1 cellular context compared by ENCODE assay signal in the genomic region with DNA sequence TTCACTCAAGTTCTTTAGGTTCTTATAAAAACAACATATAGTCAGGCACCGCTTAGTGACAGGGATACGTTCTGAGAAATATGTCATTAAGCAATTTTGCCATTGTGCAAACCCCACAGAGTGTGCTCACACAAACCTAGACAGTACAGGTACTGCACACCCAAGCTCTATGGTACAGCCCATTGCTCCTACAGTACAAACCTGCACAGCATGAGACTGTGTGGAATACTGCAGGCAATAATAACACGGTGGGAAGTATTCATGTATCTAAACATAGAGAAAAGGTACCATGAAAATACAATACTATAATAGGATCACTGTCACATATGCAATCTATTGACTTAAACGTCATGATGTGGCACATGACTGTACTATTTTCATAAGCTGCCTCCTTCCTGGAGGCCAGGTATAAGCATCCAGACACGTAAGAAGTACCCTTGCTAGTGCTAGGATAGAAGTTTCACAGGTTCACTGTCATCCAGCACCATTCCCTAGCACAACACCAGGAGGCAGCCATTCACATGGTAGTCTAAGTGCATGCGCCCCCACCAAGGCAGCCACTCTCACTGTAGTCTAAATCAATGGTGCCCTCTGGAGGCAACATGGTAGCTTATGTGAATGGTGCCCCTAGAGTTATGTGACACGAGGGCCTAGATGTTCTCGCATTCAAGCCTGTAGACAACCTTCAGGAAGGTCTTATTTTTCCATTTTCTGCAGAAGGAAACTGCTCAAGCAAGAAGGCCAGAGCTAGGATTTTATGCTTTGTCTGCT.
A peak's percentile ranks its signal among the peaks of the same experiment; 100 is the strongest.
TF ChIP-seq lines count a peak whose summit lies in the region.

No MANE protein-coding gene starts in this region.

TF ChIP-seq in K562, 482 proteins besides CTCF, POLR2A, EP300 and RAD21 (continued from another document and continues in another):
- TF ChIP-seq, protein P1, sequence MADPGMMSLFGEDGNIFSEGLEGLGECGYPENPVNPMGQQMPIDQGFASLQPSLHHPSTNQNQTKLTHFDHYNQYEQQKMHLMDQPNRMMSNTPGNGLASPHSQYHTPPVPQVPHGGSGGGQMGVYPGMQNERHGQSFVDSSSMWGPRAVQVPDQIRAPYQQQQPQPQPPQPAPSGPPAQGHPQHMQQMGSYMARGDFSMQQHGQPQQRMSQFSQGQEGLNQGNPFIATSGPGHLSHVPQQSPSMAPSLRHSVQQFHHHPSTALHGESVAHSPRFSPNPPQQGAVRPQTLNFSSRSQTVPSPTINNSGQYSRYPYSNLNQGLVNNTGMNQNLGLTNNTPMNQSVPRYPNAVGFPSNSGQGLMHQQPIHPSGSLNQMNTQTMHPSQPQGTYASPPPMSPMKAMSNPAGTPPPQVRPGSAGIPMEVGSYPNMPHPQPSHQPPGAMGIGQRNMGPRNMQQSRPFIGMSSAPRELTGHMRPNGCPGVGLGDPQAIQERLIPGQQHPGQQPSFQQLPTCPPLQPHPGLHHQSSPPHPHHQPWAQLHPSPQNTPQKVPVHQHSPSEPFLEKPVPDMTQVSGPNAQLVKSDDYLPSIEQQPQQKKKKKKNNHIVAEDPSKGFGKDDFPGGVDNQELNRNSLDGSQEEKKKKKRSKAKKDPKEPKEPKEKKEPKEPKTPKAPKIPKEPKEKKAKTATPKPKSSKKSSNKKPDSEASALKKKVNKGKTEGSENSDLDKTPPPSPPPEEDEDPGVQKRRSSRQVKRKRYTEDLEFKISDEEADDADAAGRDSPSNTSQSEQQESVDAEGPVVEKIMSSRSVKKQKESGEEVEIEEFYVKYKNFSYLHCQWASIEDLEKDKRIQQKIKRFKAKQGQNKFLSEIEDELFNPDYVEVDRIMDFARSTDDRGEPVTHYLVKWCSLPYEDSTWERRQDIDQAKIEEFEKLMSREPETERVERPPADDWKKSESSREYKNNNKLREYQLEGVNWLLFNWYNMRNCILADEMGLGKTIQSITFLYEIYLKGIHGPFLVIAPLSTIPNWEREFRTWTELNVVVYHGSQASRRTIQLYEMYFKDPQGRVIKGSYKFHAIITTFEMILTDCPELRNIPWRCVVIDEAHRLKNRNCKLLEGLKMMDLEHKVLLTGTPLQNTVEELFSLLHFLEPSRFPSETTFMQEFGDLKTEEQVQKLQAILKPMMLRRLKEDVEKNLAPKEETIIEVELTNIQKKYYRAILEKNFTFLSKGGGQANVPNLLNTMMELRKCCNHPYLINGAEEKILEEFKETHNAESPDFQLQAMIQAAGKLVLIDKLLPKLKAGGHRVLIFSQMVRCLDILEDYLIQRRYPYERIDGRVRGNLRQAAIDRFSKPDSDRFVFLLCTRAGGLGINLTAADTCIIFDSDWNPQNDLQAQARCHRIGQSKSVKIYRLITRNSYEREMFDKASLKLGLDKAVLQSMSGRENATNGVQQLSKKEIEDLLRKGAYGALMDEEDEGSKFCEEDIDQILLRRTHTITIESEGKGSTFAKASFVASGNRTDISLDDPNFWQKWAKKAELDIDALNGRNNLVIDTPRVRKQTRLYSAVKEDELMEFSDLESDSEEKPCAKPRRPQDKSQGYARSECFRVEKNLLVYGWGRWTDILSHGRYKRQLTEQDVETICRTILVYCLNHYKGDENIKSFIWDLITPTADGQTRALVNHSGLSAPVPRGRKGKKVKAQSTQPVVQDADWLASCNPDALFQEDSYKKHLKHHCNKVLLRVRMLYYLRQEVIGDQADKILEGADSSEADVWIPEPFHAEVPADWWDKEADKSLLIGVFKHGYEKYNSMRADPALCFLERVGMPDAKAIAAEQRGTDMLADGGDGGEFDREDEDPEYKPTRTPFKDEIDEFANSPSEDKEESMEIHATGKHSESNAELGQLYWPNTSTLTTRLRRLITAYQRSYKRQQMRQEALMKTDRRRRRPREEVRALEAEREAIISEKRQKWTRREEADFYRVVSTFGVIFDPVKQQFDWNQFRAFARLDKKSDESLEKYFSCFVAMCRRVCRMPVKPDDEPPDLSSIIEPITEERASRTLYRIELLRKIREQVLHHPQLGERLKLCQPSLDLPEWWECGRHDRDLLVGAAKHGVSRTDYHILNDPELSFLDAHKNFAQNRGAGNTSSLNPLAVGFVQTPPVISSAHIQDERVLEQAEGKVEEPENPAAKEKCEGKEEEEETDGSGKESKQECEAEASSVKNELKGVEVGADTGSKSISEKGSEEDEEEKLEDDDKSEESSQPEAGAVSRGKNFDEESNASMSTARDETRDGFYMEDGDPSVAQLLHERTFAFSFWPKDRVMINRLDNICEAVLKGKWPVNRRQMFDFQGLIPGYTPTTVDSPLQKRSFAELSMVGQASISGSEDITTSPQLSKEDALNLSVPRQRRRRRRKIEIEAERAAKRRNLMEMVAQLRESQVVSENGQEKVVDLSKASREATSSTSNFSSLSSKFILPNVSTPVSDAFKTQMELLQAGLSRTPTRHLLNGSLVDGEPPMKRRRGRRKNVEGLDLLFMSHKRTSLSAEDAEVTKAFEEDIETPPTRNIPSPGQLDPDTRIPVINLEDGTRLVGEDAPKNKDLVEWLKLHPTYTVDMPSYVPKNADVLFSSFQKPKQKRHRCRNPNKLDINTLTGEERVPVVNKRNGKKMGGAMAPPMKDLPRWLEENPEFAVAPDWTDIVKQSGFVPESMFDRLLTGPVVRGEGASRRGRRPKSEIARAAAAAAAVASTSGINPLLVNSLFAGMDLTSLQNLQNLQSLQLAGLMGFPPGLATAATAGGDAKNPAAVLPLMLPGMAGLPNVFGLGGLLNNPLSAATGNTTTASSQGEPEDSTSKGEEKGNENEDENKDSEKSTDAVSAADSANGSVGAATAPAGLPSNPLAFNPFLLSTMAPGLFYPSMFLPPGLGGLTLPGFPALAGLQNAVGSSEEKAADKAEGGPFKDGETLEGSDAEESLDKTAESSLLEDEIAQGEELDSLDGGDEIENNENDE (IDR thresholded peaks at IDR 0.05; ENCODE audit: low read depth, low read length), result no peak
- TF ChIP-seq CBX5 (IDR thresholded peaks at IDR 0.05; ENCODE audit: borderline replicate concordance, low read depth) (0 out of 2 replicates have a peak, but pooled peaks have one; percentile 54), ASH1L (IDR thresholded peaks at IDR 0.05; ENCODE audit: borderline replicate concordance, low read depth, partially characterized antibody) (no peak), FOXA3 (CRISPR knock-in tag; conservative IDR thresholded peaks at IDR 0.05 in 1 of 2, IDR thresholded peaks at IDR 0.05 in 1 of 2) (peak; percentile 20 to 51; a peak in 1 of 4 replicates), NR1H2 (CRISPR knock-in tag; IDR thresholded peaks at IDR 0.05) (no peak), ZSCAN32 (CRISPR knock-in tag; IDR thresholded peaks at IDR 0.05) (0 out of 2 replicates have a peak, but pooled peaks have one; percentile 18), SIX5 (IDR thresholded peaks at IDR 0.05; ENCODE audit: borderline replicate concordance in 1 of 2, insufficient read depth in 1 of 2, low read depth in 1 of 2, low read length in 2 of 2) (no peak), ZNF830 (CRISPR knock-in tag; IDR thresholded peaks at IDR 0.05) (no peak), ERF (CRISPR knock-in tag; IDR thresholded peaks at IDR 0.05) (0 out of 2 replicates have a peak, but pooled peaks have one; percentile 42), HMG20B (CRISPR knock-in tag; IDR thresholded peaks at IDR 0.05) (0 out of 2 replicates have a peak, but pooled peaks have one; percentile 37), C11orf30 (IDR thresholded peaks at IDR 0.05; ENCODE audit: low read depth) (no peak), ZC3H4 (CRISPR knock-in tag; IDR thresholded peaks at IDR 0.05; ENCODE audit: borderline replicate concordance) (no peak), ZNF239 (CRISPR knock-in tag; IDR thresholded peaks at IDR 0.05) (peak; percentile 60; the same call in 1 of the 2 replicates), FOXK1 (CRISPR knock-in tag; IDR thresholded peaks at IDR 0.05; ENCODE audit: borderline replicate concordance) (no peak), SRF (CRISPR knock-in tag; IDR thresholded peaks at IDR 0.05) (no peak), TEAD4 (IDR thresholded peaks at IDR 0.05; ENCODE audit: low read length) (no peak), TEAD4 (CRISPR knock-in tag; IDR thresholded peaks at IDR 0.05; ENCODE audit: borderline replicate concordance) (no peak), ZNF76 (CRISPR knock-in tag; IDR thresholded peaks at IDR 0.05; ENCODE audit: borderline replicate concordance) (0 out of 2 replicates have a peak, but pooled peaks have one; percentile 56), TARDBP (IDR thresholded peaks at IDR 0.05) (peak; percentile 78; the same call in 1 of the 2 replicates), ZNF79 (CRISPR knock-in tag; IDR thresholded peaks at IDR 0.05; ENCODE audit: low read depth) (0 out of 2 replicates have a peak, but pooled peaks have one; percentile 12), RFX1 (IDR thresholded peaks at IDR 0.05) (no peak), RCOR1 (IDR thresholded peaks at IDR 0.05; ENCODE audit: borderline replicate concordance in 1 of 2, low read depth in 2 of 2, low read length in 2 of 2) (peak in 1 of 2 experiments; percentile 64; a peak in 1 of 4 replicates), TAF15 (IDR thresholded peaks at IDR 0.05; ENCODE audit: low read depth, low read length) (no peak), CTBP1 (IDR thresholded peaks at IDR 0.05; ENCODE audit: borderline replicate concordance) (peak; percentile 66), EHMT2 (IDR thresholded peaks at IDR 0.05) (peak; percentile 53; the same call in 1 of the 2 replicates), KHSRP (IDR thresholded peaks at IDR 0.05) (no peak), NRF1 (conservative IDR thresholded peaks at IDR 0.05 in 1 of 2, IDR thresholded peaks at IDR 0.05 in 1 of 2) (peak; percentile 57 to 69)
- TF ChIP-seq, protein P2, sequence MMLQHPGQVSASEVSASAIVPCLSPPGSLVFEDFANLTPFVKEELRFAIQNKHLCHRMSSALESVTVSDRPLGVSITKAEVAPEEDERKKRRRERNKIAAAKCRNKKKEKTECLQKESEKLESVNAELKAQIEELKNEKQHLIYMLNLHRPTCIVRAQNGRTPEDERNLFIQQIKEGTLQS (IDR thresholded peaks at IDR 0.05), result no peak
- TF ChIP-seq, protein P2 (CRISPR knock-in tag; conservative IDR thresholded peaks at IDR 0.05), result no peak
- TF ChIP-seq, protein P3, sequence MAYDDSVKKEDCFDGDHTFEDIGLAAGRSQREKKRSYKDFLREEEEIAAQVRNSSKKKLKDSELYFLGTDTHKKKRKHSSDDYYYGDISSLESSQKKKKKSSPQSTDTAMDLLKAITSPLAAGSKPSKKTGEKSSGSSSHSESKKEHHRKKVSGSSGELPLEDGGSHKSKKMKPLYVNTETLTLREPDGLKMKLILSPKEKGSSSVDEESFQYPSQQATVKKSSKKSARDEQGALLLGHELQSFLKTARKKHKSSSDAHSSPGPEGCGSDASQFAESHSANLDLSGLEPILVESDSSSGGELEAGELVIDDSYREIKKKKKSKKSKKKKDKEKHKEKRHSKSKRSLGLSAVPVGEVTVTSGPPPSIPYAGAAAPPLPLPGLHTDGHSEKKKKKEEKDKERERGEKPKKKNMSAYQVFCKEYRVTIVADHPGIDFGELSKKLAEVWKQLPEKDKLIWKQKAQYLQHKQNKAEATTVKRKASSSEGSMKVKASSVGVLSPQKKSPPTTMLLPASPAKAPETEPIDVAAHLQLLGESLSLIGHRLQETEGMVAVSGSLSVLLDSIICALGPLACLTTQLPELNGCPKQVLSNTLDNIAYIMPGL (CRISPR knock-in tag; IDR thresholded peaks at IDR 0.05), result no peak
- TF ChIP-seq, protein P4, sequence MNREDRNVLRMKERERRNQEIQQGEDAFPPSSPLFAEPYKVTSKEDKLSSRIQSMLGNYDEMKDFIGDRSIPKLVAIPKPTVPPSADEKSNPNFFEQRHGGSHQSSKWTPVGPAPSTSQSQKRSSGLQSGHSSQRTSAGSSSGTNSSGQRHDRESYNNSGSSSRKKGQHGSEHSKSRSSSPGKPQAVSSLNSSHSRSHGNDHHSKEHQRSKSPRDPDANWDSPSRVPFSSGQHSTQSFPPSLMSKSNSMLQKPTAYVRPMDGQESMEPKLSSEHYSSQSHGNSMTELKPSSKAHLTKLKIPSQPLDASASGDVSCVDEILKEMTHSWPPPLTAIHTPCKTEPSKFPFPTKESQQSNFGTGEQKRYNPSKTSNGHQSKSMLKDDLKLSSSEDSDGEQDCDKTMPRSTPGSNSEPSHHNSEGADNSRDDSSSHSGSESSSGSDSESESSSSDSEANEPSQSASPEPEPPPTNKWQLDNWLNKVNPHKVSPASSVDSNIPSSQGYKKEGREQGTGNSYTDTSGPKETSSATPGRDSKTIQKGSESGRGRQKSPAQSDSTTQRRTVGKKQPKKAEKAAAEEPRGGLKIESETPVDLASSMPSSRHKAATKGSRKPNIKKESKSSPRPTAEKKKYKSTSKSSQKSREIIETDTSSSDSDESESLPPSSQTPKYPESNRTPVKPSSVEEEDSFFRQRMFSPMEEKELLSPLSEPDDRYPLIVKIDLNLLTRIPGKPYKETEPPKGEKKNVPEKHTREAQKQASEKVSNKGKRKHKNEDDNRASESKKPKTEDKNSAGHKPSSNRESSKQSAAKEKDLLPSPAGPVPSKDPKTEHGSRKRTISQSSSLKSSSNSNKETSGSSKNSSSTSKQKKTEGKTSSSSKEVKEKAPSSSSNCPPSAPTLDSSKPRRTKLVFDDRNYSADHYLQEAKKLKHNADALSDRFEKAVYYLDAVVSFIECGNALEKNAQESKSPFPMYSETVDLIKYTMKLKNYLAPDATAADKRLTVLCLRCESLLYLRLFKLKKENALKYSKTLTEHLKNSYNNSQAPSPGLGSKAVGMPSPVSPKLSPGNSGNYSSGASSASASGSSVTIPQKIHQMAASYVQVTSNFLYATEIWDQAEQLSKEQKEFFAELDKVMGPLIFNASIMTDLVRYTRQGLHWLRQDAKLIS (CRISPR knock-in tag; IDR thresholded peaks at IDR 0.05), result peak; percentile 38; the same call in 1 of the 2 replicates
- TF ChIP-seq, protein P5, sequence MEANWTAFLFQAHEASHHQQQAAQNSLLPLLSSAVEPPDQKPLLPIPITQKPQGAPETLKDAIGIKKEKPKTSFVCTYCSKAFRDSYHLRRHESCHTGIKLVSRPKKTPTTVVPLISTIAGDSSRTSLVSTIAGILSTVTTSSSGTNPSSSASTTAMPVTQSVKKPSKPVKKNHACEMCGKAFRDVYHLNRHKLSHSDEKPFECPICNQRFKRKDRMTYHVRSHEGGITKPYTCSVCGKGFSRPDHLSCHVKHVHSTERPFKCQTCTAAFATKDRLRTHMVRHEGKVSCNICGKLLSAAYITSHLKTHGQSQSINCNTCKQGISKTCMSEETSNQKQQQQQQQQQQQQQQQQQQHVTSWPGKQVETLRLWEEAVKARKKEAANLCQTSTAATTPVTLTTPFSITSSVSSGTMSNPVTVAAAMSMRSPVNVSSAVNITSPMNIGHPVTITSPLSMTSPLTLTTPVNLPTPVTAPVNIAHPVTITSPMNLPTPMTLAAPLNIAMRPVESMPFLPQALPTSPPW (CRISPR knock-in tag; IDR thresholded peaks at IDR 0.05), result peak; percentile 73
- TF ChIP-seq, protein P6, sequence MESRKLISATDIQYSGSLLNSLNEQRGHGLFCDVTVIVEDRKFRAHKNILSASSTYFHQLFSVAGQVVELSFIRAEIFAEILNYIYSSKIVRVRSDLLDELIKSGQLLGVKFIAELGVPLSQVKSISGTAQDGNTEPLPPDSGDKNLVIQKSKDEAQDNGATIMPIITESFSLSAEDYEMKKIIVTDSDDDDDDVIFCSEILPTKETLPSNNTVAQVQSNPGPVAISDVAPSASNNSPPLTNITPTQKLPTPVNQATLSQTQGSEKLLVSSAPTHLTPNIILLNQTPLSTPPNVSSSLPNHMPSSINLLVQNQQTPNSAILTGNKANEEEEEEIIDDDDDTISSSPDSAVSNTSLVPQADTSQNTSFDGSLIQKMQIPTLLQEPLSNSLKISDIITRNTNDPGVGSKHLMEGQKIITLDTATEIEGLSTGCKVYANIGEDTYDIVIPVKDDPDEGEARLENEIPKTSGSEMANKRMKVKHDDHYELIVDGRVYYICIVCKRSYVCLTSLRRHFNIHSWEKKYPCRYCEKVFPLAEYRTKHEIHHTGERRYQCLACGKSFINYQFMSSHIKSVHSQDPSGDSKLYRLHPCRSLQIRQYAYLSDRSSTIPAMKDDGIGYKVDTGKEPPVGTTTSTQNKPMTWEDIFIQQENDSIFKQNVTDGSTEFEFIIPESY (CRISPR knock-in tag; IDR thresholded peaks at IDR 0.05), result peak; percentile 25; the same call in 1 of the 2 replicates
